ENCODE assay signal across 1 cellular context in genomic region chr12:52496590-52497071, GRCh38.
TF ChIP-seq lines count a peak whose summit lies in the region.

No MANE protein-coding gene starts in this region.

TF ChIP-seq in IMR-90, 13 proteins besides CTCF, POLR2A, EP300 and RAD21 (continued from another document):
- TF ChIP-seq, protein P1, sequence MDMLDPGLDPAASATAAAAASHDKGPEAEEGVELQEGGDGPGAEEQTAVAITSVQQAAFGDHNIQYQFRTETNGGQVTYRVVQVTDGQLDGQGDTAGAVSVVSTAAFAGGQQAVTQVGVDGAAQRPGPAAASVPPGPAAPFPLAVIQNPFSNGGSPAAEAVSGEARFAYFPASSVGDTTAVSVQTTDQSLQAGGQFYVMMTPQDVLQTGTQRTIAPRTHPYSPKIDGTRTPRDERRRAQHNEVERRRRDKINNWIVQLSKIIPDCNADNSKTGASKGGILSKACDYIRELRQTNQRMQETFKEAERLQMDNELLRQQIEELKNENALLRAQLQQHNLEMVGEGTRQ (IDR thresholded peaks at IDR 0.05; ENCODE audit: low read depth, low read length): no peak
- TF ChIP-seq CEBPB (IDR thresholded peaks at IDR 0.05; ENCODE audit: low read depth, low read length) (no peak), MAZ (IDR thresholded peaks at IDR 0.05; ENCODE audit: borderline replicate concordance, low read depth, low read length) (no peak)
TF ChIP-seq in IMR-90: peak in this region for 0.
